20 cellular contexts compared by ENCODE assay signal in genomic region chr9:95246547-95246946, GRCh38.
A peak's percentile ranks its signal among the peaks of the same experiment; 100 is the strongest.
DNase-seq lines count a peak whose midpoint lies in the region; ATAC-seq, FAIRE-seq and TF ChIP-seq lines count a peak whose summit lies in the region.
"Had no signal": no experiment of that assay in that cellular context is flagged by ENCODE, and none has a peak within 500 bp of the region (broad histone marks: within the 10 kb centered on the region; RNA-seq: fewer than 3 reads in every experiment).

No MANE protein-coding gene starts in this region.

- H3K27me3 ChIP-seq in bronchial epithelial cell (ENCODE audit: control insufficient read depth, insufficient read depth, low read length) (no peaks in the 10 kb centered on the region), trophoblast cell (ENCODE audit: insufficient read depth, low read length) (no peaks in the 10 kb centered on the region)

- H4K12ac ChIP-seq in trophoblast cell (ENCODE audit: low read depth, low read length) = no peak overlapping the region

- H3K27me3 Mint-ChIP-seq in activated CD4-positive, alpha-beta T cell treated with anti-CD3 and anti-CD28 coated beads, Interleukin-2, amount 10 ng/mL, durations not matched to agents 7 days and 5 days = no peaks in the 10 kb centered on the region
- no peaks in the 10 kb centered on the region for H3K27me3 Mint-ChIP-seq in activated CD8-positive, alpha-beta T cell treated with anti-CD3 and anti-CD28 coated beads for 36 hours
- H3K27me3 Mint-ChIP-seq: CD4-positive, alpha-beta memory T cell had no signal

- H2BK12ac ChIP-seq in trophoblast cell (ENCODE audit: low read length) = no peak overlapping the region

- no peak for TF ChIP-seq POLR2A in H54 (IDR thresholded peaks at IDR 0.05; ENCODE audit: low read depth, low read length)

- no peak overlapping the region for H3K4me2 ChIP-seq in trophoblast cell (ENCODE audit: low read length)
- H3K4me2 ChIP-seq: A549 had no signal

- no peak overlapping the region for H3K4me3 Mint-ChIP-seq in activated CD4-positive, alpha-beta T cell treated with anti-CD3 and anti-CD28 coated beads, Interleukin-2, amount 10 ng/mL, durations not matched to agents 7 days and 5 days
- H3K4me3 Mint-ChIP-seq in activated CD8-positive, alpha-beta T cell treated with anti-CD3 and anti-CD28 coated beads for 36 hours = no peak overlapping the region
- H3K4me3 Mint-ChIP-seq: CD4-positive, alpha-beta memory T cell; H9 had no signal

- H2BK120ac ChIP-seq in trophoblast cell (ENCODE audit: insufficient read depth, low read length, poor library complexity) = no peak overlapping the region

- no peak for ATAC-seq in activated CD8-positive, alpha-beta T cell treated with anti-CD3 and anti-CD28 coated beads for 36 hours
- ATAC-seq: A549 had no signal

- no peaks in the 10 kb centered on the region for H3K36me3 ChIP-seq in bronchial epithelial cell (ENCODE audit: control insufficient read depth, insufficient read depth, low read length)
- H3K36me3 ChIP-seq in trophoblast cell (ENCODE audit: control insufficient read depth in 1 of 2, insufficient read depth in 2 of 2, low read length in 2 of 2) = no peaks in the 10 kb centered on the region

- intact Hi-C loops in activated CD8-positive, alpha-beta T cell treated with anti-CD3 and anti-CD28 coated beads for 36 hours (cut with micrococcal nuclease) = no loop called here

- H3K18ac ChIP-seq in trophoblast cell (ENCODE audit: low read length) = no peak overlapping the region

- peak overlapping the region; percentile 54 for H3K27ac Mint-ChIP-seq in activated CD4-positive, alpha-beta T cell treated with anti-CD3 and anti-CD28 coated beads, Interleukin-2, amount 10 ng/mL, durations not matched to agents 7 days and 5 days
- H3K27ac Mint-ChIP-seq in activated CD8-positive, alpha-beta T cell treated with anti-CD3 and anti-CD28 coated beads for 36 hours = no peak overlapping the region
- H3K27ac Mint-ChIP-seq: CD4-positive, alpha-beta memory T cell; H9 had no signal

- no peak overlapping the region for H3K9ac ChIP-seq in trophoblast cell (ENCODE audit: low read length)

- H3K23ac ChIP-seq in trophoblast cell (ENCODE audit: low read length) = no peak overlapping the region

- no peak overlapping the region for H3K14ac ChIP-seq in trophoblast cell (ENCODE audit: low read length)

- no peaks in the 10 kb centered on the region for H3K9me3 ChIP-seq in trophoblast cell (ENCODE audit: insufficient read depth, low read depth, low read length)
- H3K9me3 ChIP-seq: A549 had no signal

- H3K4me1 ChIP-seq in trophoblast cell (ENCODE audit: control insufficient read depth in 1 of 2, insufficient read depth in 2 of 2, low read length in 2 of 2) = peaks cover 0 to 4% of the 10 kb centered on the region in 2 experiments
- H3K4me1 ChIP-seq: A549 had no signal

- no peaks in the 10 kb centered on the region for H3K9me3 Mint-ChIP-seq in activated CD4-positive, alpha-beta T cell treated with anti-CD3 and anti-CD28 coated beads, Interleukin-2, amount 10 ng/mL, durations not matched to agents 7 days and 5 days
- H3K9me3 Mint-ChIP-seq in activated CD8-positive, alpha-beta T cell treated with anti-CD3 and anti-CD28 coated beads for 36 hours = no peaks in the 10 kb centered on the region
- H3K9me3 Mint-ChIP-seq: H9 had no signal

- no peak for TF ChIP-seq CTCF in bronchial epithelial cell (IDR thresholded peaks at IDR 0.05; ENCODE audit: insufficient read depth, low read length, severe bottlenecking)
- TF ChIP-seq CTCF in activated CD8-positive, alpha-beta T cell treated with anti-CD3 and anti-CD28 coated beads for 36 hours (IDR thresholded peaks at IDR 0.05) = no peak

- no peak for DNase-seq in activated CD4-positive, alpha-beta T cell treated with anti-CD3 and anti-CD28 coated beads, Interleukin-2, amount 10 ng/mL, durations not matched to agents 7 days and 5 days
- no peak for DNase-seq in activated CD4-positive, alpha-beta T cell treated with anti-CD3 and anti-CD28 coated beads for 4 hours
- DNase-seq in H54 (ENCODE audit: insufficient read length, low spot score) (no peak), bronchial epithelial cell (ENCODE audit: low read depth) (peak; percentile 39), trophoblast cell (peak; percentile 63 to 74), cerebellar nuclear complex (lab: John Stamatoyannopoulos, UW) (no peak), hippocampal formation (lab: John Stamatoyannopoulos, UW) (no peak)
- DNase-seq in activated CD8-positive, alpha-beta T cell treated with anti-CD3 and anti-CD28 coated beads for 36 hours = no peak
- DNase-seq: AML-193; CD4-positive, alpha-beta memory T cell; DMS153; DMS79; GOT3; H9; IMR-90 had no signal

- no CpG with 5 or more reads among the region's 1 CpG for WGBS in trophoblast cell (ENCODE audit: extremely low coverage, insufficient coverage, insufficient read length)

- no peak overlapping the region for H3K27ac ChIP-seq in trophoblast cell (ENCODE audit: low read depth, low read length)
- H3K27ac ChIP-seq: 22Rv1, A549, C4-2B had no signal

- H3K36me3 Mint-ChIP-seq in activated CD4-positive, alpha-beta T cell treated with anti-CD3 and anti-CD28 coated beads, Interleukin-2, amount 10 ng/mL, durations not matched to agents 7 days and 5 days (ENCODE audit: low read depth) = peaks cover 15% of the 10 kb centered on the region
- peaks cover 11% of the 10 kb centered on the region for H3K36me3 Mint-ChIP-seq in activated CD8-positive, alpha-beta T cell treated with anti-CD3 and anti-CD28 coated beads for 36 hours (ENCODE audit: low read depth)

- H3K4ac ChIP-seq in trophoblast cell (ENCODE audit: low read depth, low read length) = no peak overlapping the region

- POLR2A ChIA-PET in activated CD4-positive, alpha-beta T cell treated with anti-CD3 and anti-CD28 coated beads, Interleukin-2, amount 10 ng/mL, durations not matched to agents 7 days and 5 days (lab: Charles Lee) = no interaction called here
- POLR2A ChIA-PET in activated CD8-positive, alpha-beta T cell treated with anti-CD3 and anti-CD28 coated beads for 36 hours (lab: Charles Lee) = no interaction called here

- H3K79me1 ChIP-seq in trophoblast cell (ENCODE audit: low read length) = no peaks in the 10 kb centered on the region

- no peak overlapping the region for H4K91ac ChIP-seq in trophoblast cell (ENCODE audit: low read depth, low read length)

- no peaks in the 10 kb centered on the region for H3K79me2 ChIP-seq in trophoblast cell (ENCODE audit: control insufficient read depth, insufficient read depth, low read length, poor library complexity)

- peak; percentile 57 for FAIRE-seq in H54 (lab: Jason Lieb, UNC)
- no peak for FAIRE-seq in bronchial epithelial cell (lab: Jason Lieb, UNC)
- FAIRE-seq: A549, G401.6, HTR-8/SVneo had no signal

- CTCF ChIA-PET in activated CD4-positive, alpha-beta T cell treated with anti-CD3 and anti-CD28 coated beads, Interleukin-2, amount 10 ng/mL, durations not matched to agents 7 days and 5 days (lab: Charles Lee) = no interaction called here
- CTCF ChIA-PET in activated CD8-positive, alpha-beta T cell treated with anti-CD3 and anti-CD28 coated beads for 36 hours (lab: Charles Lee) = no interaction called here

- H2AFZ ChIP-seq in trophoblast cell (ENCODE audit: insufficient read depth, low read length, poor library complexity) = no peak overlapping the region

- H4K8ac ChIP-seq in trophoblast cell (ENCODE audit: low read depth, low read length) = no peak overlapping the region

- no peak overlapping the region for H2BK5ac ChIP-seq in trophoblast cell (ENCODE audit: low read depth, low read length, poor library complexity)

- no peaks in the 10 kb centered on the region for H3K4me1 Mint-ChIP-seq in activated CD4-positive, alpha-beta T cell treated with anti-CD3 and anti-CD28 coated beads, Interleukin-2, amount 10 ng/mL, durations not matched to agents 7 days and 5 days
- H3K4me1 Mint-ChIP-seq in activated CD8-positive, alpha-beta T cell treated with anti-CD3 and anti-CD28 coated beads for 36 hours (ENCODE audit: low read depth) = no peaks in the 10 kb centered on the region
- H3K4me1 Mint-ChIP-seq: CD4-positive, alpha-beta memory T cell had no signal

- no peak overlapping the region for H3K4me3 ChIP-seq in bronchial epithelial cell (ENCODE audit: low read depth, low read length)
- H3K4me3 ChIP-seq in trophoblast cell (ENCODE audit: low read depth, low read length) = no peak overlapping the region
- H3K4me3 ChIP-seq: A549 had no signal

- no peak overlapping the region for H2AK5ac ChIP-seq in trophoblast cell (ENCODE audit: low read length)

Comparison
In these comparisons a context has a peak if more than half of its experiments do, and no peak if none do; other contexts are left out.
1. DNase-seq: peak in bronchial epithelial cell (single experiment) and trophoblast cell (2 of 2); none in activated CD4-positive, alpha-beta T cell treated with anti-CD3 and anti-CD28 coated beads, Interleukin-2, amount 10 ng/mL, durations not matched to agents 7 days and 5 days (single experiment), activated CD4-positive, alpha-beta T cell treated with anti-CD3 and anti-CD28 coated beads for 4 hours (0 of 2), H54 (single experiment), activated CD8-positive, alpha-beta T cell treated with anti-CD3 and anti-CD28 coated beads for 36 hours (single experiment), cerebellar nuclear complex (0 of 2) and hippocampal formation (0 of 2).